Comparison of ENCODE assay signal across 10 cellular contexts in the genomic region with DNA sequence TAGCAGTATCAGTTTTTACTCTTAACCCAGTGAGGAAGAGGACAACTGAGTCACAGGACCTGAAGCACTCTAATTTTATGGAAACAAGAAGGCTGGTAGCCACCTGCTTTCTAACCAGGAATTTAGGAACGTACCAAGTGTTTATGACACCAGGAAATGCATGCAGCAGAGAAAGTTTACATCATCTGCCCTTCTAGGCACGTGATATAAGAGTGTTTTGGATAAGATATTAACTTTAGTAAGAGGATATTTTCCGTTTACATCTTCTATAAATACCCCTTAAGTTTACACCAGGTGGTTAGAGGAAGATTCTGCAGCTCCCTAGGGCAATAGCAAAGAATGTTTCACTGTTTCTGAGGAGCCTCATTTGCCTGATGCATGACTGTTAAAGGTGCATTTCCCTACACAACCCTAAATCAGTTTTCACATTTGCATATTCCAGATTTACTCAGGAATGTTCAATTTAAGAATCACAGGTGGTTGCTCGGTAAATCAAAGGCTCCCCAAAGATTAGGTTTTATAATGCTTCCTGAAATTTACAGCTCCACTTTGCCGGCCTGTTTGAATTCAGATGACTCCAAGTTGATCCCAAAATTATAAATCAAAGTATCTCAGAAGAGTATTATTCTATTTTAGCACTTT. TPM values are rescaled to one million over a fixed set of nuclear protein-coding genes. Genes with fewer than 3 reads are reported as not detected.
DNase-seq lines count a peak whose midpoint lies in the region; ATAC-seq and TF ChIP-seq lines count a peak whose summit lies in the region.
"Had no signal": no experiment of that assay in that cellular context is flagged by ENCODE, and none has a peak within 500 bp of the region (broad histone marks: within the 10 kb centered on the region; RNA-seq: fewer than 3 reads in every experiment).

No MANE protein-coding gene starts in this region.

- H3K4me3 ChIP-seq in Loucy (ENCODE audit: low read length, poor library complexity, severe bottlenecking) (peak overlapping the region; percentile 97), dorsolateral prefrontal cortex (peak overlapping the region in 53 of 59 donors; percentile 0 to 100 (median 99)), neuron (ENCODE audit: low read length) (peak overlapping the region; percentile 10)

- peak; percentile 39 for DNase-seq in NCI-H510A treated with DMSO at 0.1 percent for 48 hours (lab: John Stamatoyannopoulos, UW)
- no peak for DNase-seq in NCI-H510A (lab: John Stamatoyannopoulos, UW)
- no peak for DNase-seq in dorsolateral prefrontal cortex
- DNase-seq in stimulated activated CD8-positive, alpha-beta memory T cell treated with anti-CD3 and anti-CD28 coated beads, Interleukin-4, amount 100 ng/mL, for 48 hours = no peak
- DNase-seq: midbrain had no signal

- TF ChIP-seq CTCF in Loucy (conservative IDR thresholded peaks at IDR 0.05; ENCODE audit: low read length) = no peak
- TF ChIP-seq CTCF in dorsolateral prefrontal cortex (IDR thresholded peaks at IDR 0.05 in 54 of 56, conservative IDR thresholded peaks at IDR 0.05 in 2 of 56; ENCODE audit: low read depth in 1 of 56, partially characterized antibody in 56 of 56) = no peak

- no peak overlapping the region for H3K27ac ChIP-seq in dorsolateral prefrontal cortex

- H3K9ac ChIP-seq in Loucy (ENCODE audit: low read depth, low read length, poor library complexity, severe bottlenecking) = peak overlapping the region; percentile 88

- H3F3A ChIP-seq in Loucy (ENCODE audit: low read depth) = no peaks in the 10 kb centered on the region

- peaks cover 26% of the 10 kb centered on the region for H3K4me1 ChIP-seq in Loucy (ENCODE audit: insufficient read depth, low read length, poor library complexity, severe bottlenecking)
- H3K4me1 ChIP-seq in neuron (ENCODE audit: insufficient read depth, low read length) = peaks cover 28% of the 10 kb centered on the region

- no peak overlapping the region for H2AFZ ChIP-seq in Loucy (ENCODE audit: low read length)
- no peak overlapping the region for H2AFZ ChIP-seq in neuron (ENCODE audit: low read depth, low read length)

- H4K20me1 ChIP-seq in Loucy (ENCODE audit: insufficient read depth, low read length, poor library complexity, severe bottlenecking) = peaks cover 8% of the 10 kb centered on the region

- no peaks in the 10 kb centered on the region for H3K27me3 ChIP-seq in Loucy (ENCODE audit: insufficient read depth, low read length, poor library complexity, severe bottlenecking)
- no peaks in the 10 kb centered on the region for H3K27me3 ChIP-seq in dorsolateral prefrontal cortex
- no peaks in the 10 kb centered on the region for H3K27me3 ChIP-seq in neuron (ENCODE audit: insufficient read depth, low read length)

- peak overlapping the region; percentile 85 for H3K4me2 ChIP-seq in Loucy (ENCODE audit: low read depth, low read length, poor library complexity, severe bottlenecking)

- H3K36me3 ChIP-seq in Loucy (ENCODE audit: insufficient read depth, low read length) = no peaks in the 10 kb centered on the region
- H3K36me3 ChIP-seq in neuron (ENCODE audit: insufficient read depth, low read length) = no peaks in the 10 kb centered on the region

- intact Hi-C loops in dorsolateral prefrontal cortex (cut with DNase I) = loop anchor here (5.0 kb wide), 2 partner anchors 40 to 65 kb away; partner anchors contain the start of genes AK8 (in 1 of the 2) and SPACA9 (in 1 of the 2)

- ATAC-seq in GM21619 (IDR thresholded peaks at IDR 0.05; ENCODE audit: unreplicated experiment) (no peak), GM21717 (IDR thresholded peaks at IDR 0.05; ENCODE audit: unreplicated experiment) (no peak)

- H3K79me2 ChIP-seq in Loucy (ENCODE audit: insufficient read depth, low read length) = peaks cover 67% of the 10 kb centered on the region

- no peaks in the 10 kb centered on the region for H3K9me2 ChIP-seq in Loucy (replicated peaks; ENCODE audit: low read depth, low read length)

- no peaks in the 10 kb centered on the region for H3K9me3 ChIP-seq in Loucy (ENCODE audit: insufficient read depth, low read depth, low read length)
- no peaks in the 10 kb centered on the region for H3K9me3 ChIP-seq in neuron (ENCODE audit: low read length)

RNA-seq across cellular contexts. Expression of gene TSC1, which starts 1.8 kb away (rescaled TPM):
- 100 to 1,000 TPM in 101 of 120 experiments, 10 to 100 TPM in 19; 80.3 to 138 (median 112) TPM for total RNA-seq in dorsolateral prefrontal cortex

RNA-seq across cellular contexts. Expression of gene GFI1B, which starts 35.8 kb away (rescaled TPM):
- 1 to 10 TPM in 1 of 120 experiments, under 1 TPM in 32, not detected in 87; 0.14 to 1.6 (median 0.30) TPM for total RNA-seq in dorsolateral prefrontal cortex
- total RNA-seq: dermis microvascular lymphatic vessel endothelial cell had no signal

Comparison
In these comparisons a context has a peak if more than half of its experiments do, and no peak if none do; other contexts are left out.
1. H3K4me3 ChIP-seq: peak in every context shown above with its lines; median percentile 99 in dorsolateral prefrontal cortex; 97 in Loucy; 10 in neuron.